26 cellular contexts compared by ENCODE assay signal in genomic region chr2:240387325-240387668, GRCh38. TPM values are rescaled to one million over a fixed set of nuclear protein-coding genes. Genes with fewer than 3 reads are reported as not detected.
DNase-seq lines count a peak whose midpoint lies in the region; ATAC-seq, FAIRE-seq and TF ChIP-seq lines count a peak whose summit lies in the region.
"Had no signal": no experiment of that assay in that cellular context is flagged by ENCODE, and none has a peak within 500 bp of the region (broad histone marks: within the 10 kb centered on the region; RNA-seq: fewer than 3 reads in every experiment).

No MANE protein-coding gene starts in this region.

- BruUV-seq in IMR-90 (replicated peaks; lab: Mats Ljungman, UMichigan) = no TSS peak

- peak overlapping the region; percentile 92 for H2AFZ ChIP-seq in IMR-90 (replicated peaks; ENCODE audit: low read length, poor library complexity)
- peak overlapping the region; percentile 44 for H2AFZ ChIP-seq in astrocyte (ENCODE audit: low read depth, low read length)
- H2AFZ ChIP-seq in mesenchymal stem cell (ENCODE audit: low read depth, low read length) = no peak overlapping the region

- H2AK5ac ChIP-seq in IMR-90 (ENCODE audit: low read depth, low read length) (peak overlapping the region; percentile 97), mesenchymal stem cell (ENCODE audit: low read length, severe bottlenecking) (no peak overlapping the region)

- H3K4me1 ChIP-seq in IMR-90 (ENCODE audit: control insufficient read depth, insufficient read depth, low read length) (peaks cover 11% of the 10 kb centered on the region), astrocyte (ENCODE audit: insufficient read depth, low read length) (peaks cover 19% of the 10 kb centered on the region), mesenchymal stem cell (ENCODE audit: control insufficient read depth, insufficient read depth, low read depth, low read length) (peaks cover 12% of the 10 kb centered on the region)
- H3K4me1 ChIP-seq: pancreas had no signal

- H3K27me3 Mint-ChIP-seq in astrocyte (ENCODE audit: low read depth, unreplicated experiment) = peaks cover 11% of the 10 kb centered on the region
- H3K27me3 Mint-ChIP-seq: activated CD8-positive, alpha-beta T cell treated with anti-CD3 and anti-CD28 coated beads for 36 hours; activated naive CD8-positive, alpha-beta T cell had no signal

- H3K27ac ChIP-seq in IMR-90 (ENCODE audit: insufficient read depth, low read length) = peak overlapping the region; percentile 72
- H3K27ac ChIP-seq in astrocyte (ENCODE audit: low read depth, low read length) = peak overlapping the region; percentile 67
- H3K27ac ChIP-seq in mesenchymal stem cell (ENCODE audit: low read length, poor library complexity, severe bottlenecking) = no peak overlapping the region
- H3K27ac ChIP-seq: epithelial cell of prostate, pancreas, SK-N-MC had no signal

- dilution Hi-C loops in IMR-90 (cut with HindIII; ENCODE audit: low sequenced_read_pairs, unreplicated experiment) = no loop called here

- H3K4me3 ChIP-seq in IMR-90 (ENCODE audit: insufficient read depth, low read depth, low read length) = peak overlapping the region; percentile 20; the same call in 1 of the 2 replicates
- no peak overlapping the region for H3K4me3 ChIP-seq in astrocyte (ENCODE audit: insufficient read depth, low read depth, low read length)
- H3K4me3 ChIP-seq in mesenchymal stem cell (ENCODE audit: insufficient read depth in 1 of 2, low read depth in 1 of 2, low read length in 2 of 2) = peak overlapping the region in 1 of 2 experiments; percentile 20
- H3K4me3 ChIP-seq: lung, MG63, pancreas, right atrium auricular region, SK-N-MC, upper lobe of left lung had no signal

- 35% methylated on average over 8 of the region's 9 CpGs; no CpG with 5 or more reads in 1 of the 2 experiments for WGBS in IMR-90 (ENCODE audit: extremely low coverage in 2 of 2, insufficient read length in 1 of 2), 2 experiments
- 73% methylated on average over 9 of the region's 9 CpGs for WGBS in mesenchymal stem cell

- H3K23ac ChIP-seq in IMR-90 (ENCODE audit: low read depth, low read length) = peak overlapping the region; percentile 99
- H3K23ac ChIP-seq in mesenchymal stem cell (ENCODE audit: low read length in 2 of 2) = no peak overlapping the region

- H3K14ac ChIP-seq in IMR-90 (replicated peaks; ENCODE audit: low read depth, low read length) = peak overlapping the region; percentile 99
- H3K14ac ChIP-seq in mesenchymal stem cell (ENCODE audit: low read length in 2 of 2) = no peak overlapping the region

- in situ Hi-C loops in IMR-90 (cut with MboI; ENCODE audit: low sequenced_read_pairs) = no loop called here

- intact Hi-C loops in IMR-90 (cut with micrococcal nuclease) = no loop called here

- H3K9me3 Mint-ChIP-seq in astrocyte (ENCODE audit: unreplicated experiment) = peaks cover 1% of the 10 kb centered on the region
- H3K9me3 Mint-ChIP-seq: activated CD8-positive, alpha-beta T cell treated with anti-CD3 and anti-CD28 coated beads for 36 hours; activated T-helper 2 cell treated with anti-CD3 and anti-CD28 coated beads, Interferon-gamma antibody, Interleukin-2, Interleukin-4, amounts not matched to agents 10 μg/mL and 5 μg/mL and 100 μg/mL, durations not matched to agents 14 hours and 24 hours and 36 hours; nephron progenitor cell; stimulated activated effector memory CD8-positive, alpha-beta T cell treated with anti-CD3 and anti-CD28 coated beads, Interleukin-12 subunit alpha, Interleukin-12 subunit beta, amount 100 ng/mL, for 72 hours had no signal

- H4K8ac ChIP-seq in IMR-90 (ENCODE audit: low read depth in 2 of 2, low read length in 2 of 2) = peak overlapping the region; percentile 11 to 97
- H4K8ac ChIP-seq in mesenchymal stem cell (ENCODE audit: low read length) = no peak overlapping the region

- peak overlapping the region; percentile 98 for H2BK15ac ChIP-seq in IMR-90 (ENCODE audit: low read depth, low read length)
- no peak overlapping the region for H2BK15ac ChIP-seq in mesenchymal stem cell (ENCODE audit: low read depth, poor library complexity, severe bottlenecking)

- H2BK120ac ChIP-seq in IMR-90 (ENCODE audit: low read depth, low read length) = peak overlapping the region; percentile 100
- no peak overlapping the region for H2BK120ac ChIP-seq in mesenchymal stem cell (ENCODE audit: low read depth, low read length)

- peak overlapping the region; percentile 96 for H2AK9ac ChIP-seq in IMR-90 (replicated peaks; ENCODE audit: low read depth, low read length, poor library complexity)

- H3K56ac ChIP-seq in IMR-90 (ENCODE audit: extremely low read depth, insufficient read depth, low read length) = peak overlapping the region; percentile 92

- H3K18ac ChIP-seq in IMR-90 (ENCODE audit: low read depth, low read length) (peak overlapping the region; percentile 48), mesenchymal stem cell (ENCODE audit: low read depth in 1 of 2, low read length in 2 of 2) (peak overlapping the region in 1 of 2 experiments; percentile 54)

- DNase-seq in IMR-90 = no peak
- DNase-seq in astrocyte (ENCODE audit: low read depth) = no peak
- DNase-seq in mesenchymal stem cell = no peak
- DNase-seq in urothelium cell line (ENCODE audit: low spot score) = no peak
- no peak for DNase-seq in LoVo (ENCODE audit: low spot score)
- DNase-seq: activated CD4-positive, alpha-beta T cell treated with anti-CD3 and anti-CD28 coated beads for 1 hour; activated CD8-positive, alpha-beta T cell treated with anti-CD3 and anti-CD28 coated beads for 36 hours; KBM-7; NCI-H2029; NCI-H748 treated with DMSO at 0.1 percent for 48 hours; RPMI8226; stimulated activated CD4-positive, alpha-beta T cell treated with anti-CD3 and anti-CD28 coated beads, Interleukin-4, amount 100 ng/mL, for 24 hours had no signal

- TF ChIP-seq POLR2A in IMR-90 (IDR thresholded peaks at IDR 0.05; ENCODE audit: low read depth, low read length) = peak; percentile 43; the same call in 1 of the 2 replicates

- H2BK12ac ChIP-seq in mesenchymal stem cell (ENCODE audit: low read length in 2 of 2) = no peak overlapping the region

- ATAC-seq in IMR-90 (ENCODE audit: low read depth) = no peak
- no peak for ATAC-seq in GM19023 (IDR thresholded peaks at IDR 0.05; ENCODE audit: unreplicated experiment)
- ATAC-seq in HG03039 (IDR thresholded peaks at IDR 0.05; ENCODE audit: unreplicated experiment) = no peak
- ATAC-seq: activated CD8-positive, alpha-beta T cell treated with anti-CD3 and anti-CD28 coated beads for 36 hours; stimulated activated effector memory CD8-positive, alpha-beta T cell treated with anti-CD3 and anti-CD28 coated beads, Interleukin-12 subunit alpha, Interleukin-12 subunit beta, amount 100 ng/mL, for 72 hours had no signal

- H3K9ac ChIP-seq in IMR-90 (ENCODE audit: low read depth, low read length) (peak overlapping the region; percentile 49), astrocyte (ENCODE audit: low read length) (peak overlapping the region; percentile 50), mesenchymal stem cell (ENCODE audit: low read length) (peak overlapping the region; percentile 58)

- POLR2A ChIA-PET in IMR-90 (lab: Charles Lee; ENCODE audit: unreplicated experiment) = no interaction called here

- peak overlapping the region; percentile 98 for H4K91ac ChIP-seq in IMR-90 (ENCODE audit: insufficient read depth, low read depth, low read length)
- H4K91ac ChIP-seq in mesenchymal stem cell (ENCODE audit: low read length) = no peak overlapping the region

- FAIRE-seq in astrocyte (lab: Jason Lieb, UNC) = no peak
- FAIRE-seq in urothelium cell line (lab: Jason Lieb, UNC) = peak; percentile 66
- FAIRE-seq: H1, pancreas had no signal

- H3K4me3 Mint-ChIP-seq in astrocyte (ENCODE audit: unreplicated experiment) = peak overlapping the region; percentile 73
- H3K4me3 Mint-ChIP-seq: activated CD8-positive, alpha-beta T cell treated with anti-CD3 and anti-CD28 coated beads for 36 hours; activated naive CD8-positive, alpha-beta T cell; nephron progenitor cell; stimulated activated effector memory CD8-positive, alpha-beta T cell treated with anti-CD3 and anti-CD28 coated beads, Interleukin-12 subunit alpha, Interleukin-12 subunit beta, amount 100 ng/mL, for 72 hours had no signal

- H3K4ac ChIP-seq in IMR-90 (ENCODE audit: low read depth, low read length) (peak overlapping the region; percentile 99), mesenchymal stem cell (ENCODE audit: low read depth in 1 of 2, low read length in 2 of 2) (no peak overlapping the region)

- no peaks in the 10 kb centered on the region for H3K79me2 ChIP-seq in astrocyte (ENCODE audit: insufficient read depth, low read length)

- H3K9me3 ChIP-seq in IMR-90 (ENCODE audit: control insufficient read depth, insufficient read depth, low read length) (no peaks in the 10 kb centered on the region), astrocyte (ENCODE audit: insufficient read depth, low read depth, low read length) (no peaks in the 10 kb centered on the region), mesenchymal stem cell (ENCODE audit: control insufficient read depth, low read length) (no peaks in the 10 kb centered on the region)
- H3K9me3 ChIP-seq: MG63, pancreas, right atrium auricular region, upper lobe of left lung had no signal

- TF ChIP-seq RAD21 in IMR-90 (IDR thresholded peaks at IDR 0.05; ENCODE audit: low read length) = no peak

- CTCF ChIA-PET in IMR-90 (lab: Yijun Ruan, JAX) = no interaction called here

- H3K9me1 ChIP-seq in IMR-90 (ENCODE audit: insufficient read depth, low read length) = peaks cover 23% of the 10 kb centered on the region

- peak overlapping the region; percentile 40 for H4K5ac ChIP-seq in IMR-90 (ENCODE audit: low read depth, low read length)

- H3K79me1 ChIP-seq in IMR-90 (ENCODE audit: low read depth in 1 of 2, low read length in 2 of 2) (peaks cover 0 to 22% of the 10 kb centered on the region in 2 experiments; a peak in 2 of 4 replicates), mesenchymal stem cell (replicated peaks; ENCODE audit: low read length, poor library complexity, severe bottlenecking) (no peaks in the 10 kb centered on the region)

- H3K27me3 ChIP-seq in IMR-90 (ENCODE audit: control insufficient read depth, insufficient read depth, low read length) = no peaks in the 10 kb centered on the region
- no peaks in the 10 kb centered on the region for H3K27me3 ChIP-seq in astrocyte (ENCODE audit: insufficient read depth, low read length)
- peaks cover 0 to 12% of the 10 kb centered on the region in 2 experiments for H3K27me3 ChIP-seq in mesenchymal stem cell (ENCODE audit: control insufficient read depth in 1 of 2, insufficient read depth in 1 of 2, low read length in 2 of 2)
- H3K27me3 ChIP-seq: MG63, pancreas, right atrium auricular region, upper lobe of left lung had no signal

- H3K36me3 ChIP-seq in IMR-90 (ENCODE audit: control insufficient read depth, insufficient read depth, low read length) = no peaks in the 10 kb centered on the region
- no peaks in the 10 kb centered on the region for H3K36me3 ChIP-seq in astrocyte (ENCODE audit: insufficient read depth, low read length)
- no peaks in the 10 kb centered on the region for H3K36me3 ChIP-seq in mesenchymal stem cell (ENCODE audit: control insufficient read depth in 1 of 2, insufficient read depth in 2 of 2, low read depth in 1 of 2, low read length in 2 of 2)
- H3K36me3 ChIP-seq: MG63, pancreas, right atrium auricular region, upper lobe of left lung had no signal

- H3K27ac Mint-ChIP-seq in astrocyte (ENCODE audit: unreplicated experiment) = peak overlapping the region; percentile 95
- H3K27ac Mint-ChIP-seq: activated CD8-positive, alpha-beta T cell treated with anti-CD3 and anti-CD28 coated beads for 36 hours; activated naive CD8-positive, alpha-beta T cell; activated T-helper 2 cell treated with anti-CD3 and anti-CD28 coated beads, Interferon-gamma antibody, Interleukin-2, Interleukin-4, amounts not matched to agents 10 μg/mL and 5 μg/mL and 100 μg/mL, durations not matched to agents 14 hours and 24 hours and 36 hours; nephron progenitor cell; stimulated activated effector memory CD8-positive, alpha-beta T cell treated with anti-CD3 and anti-CD28 coated beads, Interleukin-12 subunit alpha, Interleukin-12 subunit beta, amount 100 ng/mL, for 72 hours had no signal

- peaks cover 8% of the 10 kb centered on the region for H3K4me1 Mint-ChIP-seq in astrocyte (ENCODE audit: low read depth, unreplicated experiment)
- H3K4me1 Mint-ChIP-seq: stimulated activated effector memory CD8-positive, alpha-beta T cell treated with anti-CD3 and anti-CD28 coated beads, Interleukin-12 subunit alpha, Interleukin-12 subunit beta, amount 100 ng/mL, for 72 hours had no signal

- H2BK5ac ChIP-seq in IMR-90 (ENCODE audit: low read depth, low read length, poor library complexity, severe bottlenecking) (peak overlapping the region; percentile 82), mesenchymal stem cell (ENCODE audit: low read depth, low read length, poor library complexity, severe bottlenecking) (no peak overlapping the region)

- H4K20me1 ChIP-seq in IMR-90 (ENCODE audit: insufficient read depth, low read length) = no peaks in the 10 kb centered on the region
- no peaks in the 10 kb centered on the region for H4K20me1 ChIP-seq in astrocyte (ENCODE audit: insufficient read depth, low read length)

- peaks cover 4% of the 10 kb centered on the region for H3K36me3 Mint-ChIP-seq in astrocyte (ENCODE audit: low read depth, unreplicated experiment)
- H3K36me3 Mint-ChIP-seq: activated naive CD8-positive, alpha-beta T cell; stimulated activated effector memory CD8-positive, alpha-beta T cell treated with anti-CD3 and anti-CD28 coated beads, Interleukin-12 subunit alpha, Interleukin-12 subunit beta, amount 100 ng/mL, for 72 hours had no signal

- no peak for TF ChIP-seq CTCF in IMR-90 (conservative IDR thresholded peaks at IDR 0.05; ENCODE audit: low read depth, low read length)
- TF ChIP-seq CTCF in astrocyte (IDR thresholded peaks at IDR 0.05; ENCODE audit: insufficient read depth, low read depth, low read length) = no peak

- H2BK20ac ChIP-seq in IMR-90 (ENCODE audit: low read depth, low read length) = peak overlapping the region; percentile 100

- H3K4me2 ChIP-seq in IMR-90 (ENCODE audit: low read depth, low read length) = peak overlapping the region; percentile 61
- H3K4me2 ChIP-seq in astrocyte (ENCODE audit: low read length) = peak overlapping the region; percentile 61
- H3K4me2 ChIP-seq in mesenchymal stem cell (ENCODE audit: low read length, poor library complexity, severe bottlenecking) = no peak overlapping the region

RNA-seq across cellular contexts. Expression of gene GPC1, which starts 48.2 kb away (rescaled TPM):
- total RNA-seq in IMR-90 (2012; rRNA removed) = 16.0 and 18.6 TPM in 2 replicates
- polyA plus RNA-seq in IMR-90 (2012; rRNA removed) = 211 and 222 TPM in 2 replicates
- polyA plus RNA-seq in IMR-90 (2012; cell fraction: cytosol; rRNA removed) = 148 and 334 TPM in 2 replicates
- polyA plus RNA-seq in IMR-90 (2012; cell fraction: nucleus; rRNA removed; ENCODE audit: low replicate concordance) = 193 and 494 TPM in 2 replicates
- total RNA-seq in astrocyte = 252 and 299 TPM in 2 replicates
- 65.7 TPM for polyA plus RNA-seq in mesenchymal stem cell (2013, experiment 1 of 2)
- 65.6 TPM for polyA plus RNA-seq in mesenchymal stem cell (2013, experiment 2 of 2)

Comparison
In these comparisons a context has a peak if more than half of its experiments do, and no peak if none do; other contexts are left out.
1. RNA of gene GPC1, which starts 48.2 kb away (total RNA-seq): 252 to 299 TPM in astrocyte; 16.0 to 18.6 TPM in IMR-90; every median in the first group is over 10 times any median in the second.
2. Peak in every context shown above with its lines, with median percentiles within 50 percentile points of each other: H3K9ac ChIP-seq.